8 cellular contexts compared by ENCODE assay signal in genomic region chr1:210231846-210232523, GRCh38. TPM values are rescaled to one million over a fixed set of nuclear protein-coding genes. Genes with fewer than 3 reads are reported as not detected.
DNase-seq lines count a peak whose midpoint lies in the region; ATAC-seq and TF ChIP-seq lines count a peak whose summit lies in the region.

No MANE protein-coding gene starts in this region.

- POLR2A ChIA-PET in activated CD4-positive, alpha-beta memory T cell treated with anti-CD3 and anti-CD28 coated beads, Interleukin-2, amount 10 ng/mL, durations not matched to agents 7 days and 5 days (lab: Charles Lee) = no interaction called here

- DNase-seq in HFFc6 (no peak), left ventricle myocardium superior (peak; percentile 52), DMS114 treated with DMSO at 0.1 percent for 48 hours (lab: John Stamatoyannopoulos, UW; ENCODE audit: unreplicated experiment) (no peak), NOMO-1 (lab: John Stamatoyannopoulos, UW; ENCODE audit: unreplicated experiment in 2 of 2) (no peak)
- no peak for DNase-seq in activated CD4-positive, alpha-beta memory T cell treated with anti-CD3 and anti-CD28 coated beads, Interleukin-2, amount 10 ng/mL, durations not matched to agents 7 days and 5 days
- no peak for DNase-seq in stimulated activated effector memory CD8-positive, alpha-beta T cell treated with anti-CD3 and anti-CD28 coated beads, Interleukin-12 subunit alpha, Interleukin-12 subunit beta, amount 100 ng/mL, for 72 hours (ENCODE audit: low spot score in 2 of 2)

- no peaks in the 10 kb centered on the region for H3K9me3 Mint-ChIP-seq in HFFc6
- no peaks in the 10 kb centered on the region for H3K9me3 Mint-ChIP-seq in activated CD4-positive, alpha-beta memory T cell treated with anti-CD3 and anti-CD28 coated beads, Interleukin-2, amount 10 ng/mL, durations not matched to agents 7 days and 5 days
- no peaks in the 10 kb centered on the region for H3K9me3 Mint-ChIP-seq in stimulated activated effector memory CD8-positive, alpha-beta T cell treated with anti-CD3 and anti-CD28 coated beads, Interleukin-12 subunit alpha, Interleukin-12 subunit beta, amount 100 ng/mL, for 72 hours

- peaks cover 26% of the 10 kb centered on the region for H3K4me1 Mint-ChIP-seq in HFFc6 (ENCODE audit: low read depth)
- H3K4me1 Mint-ChIP-seq in activated CD4-positive, alpha-beta memory T cell treated with anti-CD3 and anti-CD28 coated beads, Interleukin-2, amount 10 ng/mL, durations not matched to agents 7 days and 5 days = peaks cover 10% of the 10 kb centered on the region
- H3K4me1 Mint-ChIP-seq in stimulated activated effector memory CD8-positive, alpha-beta T cell treated with anti-CD3 and anti-CD28 coated beads, Interleukin-12 subunit alpha, Interleukin-12 subunit beta, amount 100 ng/mL, for 72 hours = peaks cover 6% of the 10 kb centered on the region

- H3K27ac Mint-ChIP-seq in HFFc6 = peak overlapping the region; percentile 68
- H3K27ac Mint-ChIP-seq in activated CD4-positive, alpha-beta memory T cell treated with anti-CD3 and anti-CD28 coated beads, Interleukin-2, amount 10 ng/mL, durations not matched to agents 7 days and 5 days = no peak overlapping the region
- no peak overlapping the region for H3K27ac Mint-ChIP-seq in stimulated activated effector memory CD8-positive, alpha-beta T cell treated with anti-CD3 and anti-CD28 coated beads, Interleukin-12 subunit alpha, Interleukin-12 subunit beta, amount 100 ng/mL, for 72 hours

- H3K27me3 Mint-ChIP-seq in HFFc6 (ENCODE audit: insufficient read depth) = no peaks in the 10 kb centered on the region; the same call in 1 of the 2 replicates
- peaks cover 48% of the 10 kb centered on the region for H3K27me3 Mint-ChIP-seq in activated CD4-positive, alpha-beta memory T cell treated with anti-CD3 and anti-CD28 coated beads, Interleukin-2, amount 10 ng/mL, durations not matched to agents 7 days and 5 days

- 0 out of 2 replicates have a peak, but pooled peaks cover 8% of the 10 kb centered on the region for H3K36me3 Mint-ChIP-seq in HFFc6 (ENCODE audit: low read depth)
- no peaks in the 10 kb centered on the region for H3K36me3 Mint-ChIP-seq in activated CD4-positive, alpha-beta memory T cell treated with anti-CD3 and anti-CD28 coated beads, Interleukin-2, amount 10 ng/mL, durations not matched to agents 7 days and 5 days (ENCODE audit: low read depth)
- H3K36me3 Mint-ChIP-seq in stimulated activated effector memory CD8-positive, alpha-beta T cell treated with anti-CD3 and anti-CD28 coated beads, Interleukin-12 subunit alpha, Interleukin-12 subunit beta, amount 100 ng/mL, for 72 hours = no peaks in the 10 kb centered on the region

- no peak for TF ChIP-seq CTCF in HFFc6 (IDR thresholded peaks at IDR 0.05)

- ATAC-seq in left ventricle myocardium superior = peak; percentile 22
- ATAC-seq in stimulated activated effector memory CD8-positive, alpha-beta T cell treated with anti-CD3 and anti-CD28 coated beads, Interleukin-12 subunit alpha, Interleukin-12 subunit beta, amount 100 ng/mL, for 72 hours = no peak
- no peak for ATAC-seq in GM18907 (IDR thresholded peaks at IDR 0.05; ENCODE audit: unreplicated experiment)
- no peak for ATAC-seq in GM21390 (IDR thresholded peaks at IDR 0.05; ENCODE audit: unreplicated experiment)

- H3K4me3 Mint-ChIP-seq in HFFc6 = peak overlapping the region; percentile 92
- H3K4me3 Mint-ChIP-seq in activated CD4-positive, alpha-beta memory T cell treated with anti-CD3 and anti-CD28 coated beads, Interleukin-2, amount 10 ng/mL, durations not matched to agents 7 days and 5 days = peak overlapping the region; percentile 35
- H3K4me3 Mint-ChIP-seq in stimulated activated effector memory CD8-positive, alpha-beta T cell treated with anti-CD3 and anti-CD28 coated beads, Interleukin-12 subunit alpha, Interleukin-12 subunit beta, amount 100 ng/mL, for 72 hours = peak overlapping the region; percentile 52

- CTCF ChIA-PET in activated CD4-positive, alpha-beta memory T cell treated with anti-CD3 and anti-CD28 coated beads, Interleukin-2, amount 10 ng/mL, durations not matched to agents 7 days and 5 days (lab: Charles Lee) = no interaction called here

- intact Hi-C loops in left ventricle myocardium superior (cut with micrococcal nuclease) = no loop called here

RNA-seq across cellular contexts. Expression of gene SERTAD4, which starts 0.6 kb away (rescaled TPM):
- 1 to 10 TPM; 2.3 to 5.2 (median 3.9) TPM for total RNA-seq in HFFc6 (2021; fragmentation: NEBNext Ultra II Directional; extraction: Animal tissue kit (Norgen Biotek cat#: 25700))
- not detected for total RNA-seq in activated CD4-positive, alpha-beta memory T cell treated with anti-CD3 and anti-CD28 coated beads, Interleukin-2, amount 10 ng/mL, durations not matched to agents 7 days and 5 days
- 4.1 TPM for total RNA-seq in left ventricle myocardium superior

Comparison
In these comparisons a context has a peak if more than half of its experiments do, and no peak if none do; other contexts are left out.
1. H3K4me3 Mint-ChIP-seq: peak in every context shown above with its lines; median percentile 92 in HFFc6; 52 in stimulated activated effector memory CD8-positive, alpha-beta T cell treated with anti-CD3 and anti-CD28 coated beads, Interleukin-12 subunit alpha, Interleukin-12 subunit beta, amount 100 ng/mL, for 72 hours; 35 in activated CD4-positive, alpha-beta memory T cell treated with anti-CD3 and anti-CD28 coated beads, Interleukin-2, amount 10 ng/mL, durations not matched to agents 7 days and 5 days.